12 cellular contexts compared by ENCODE assay signal in genomic region chr7:39504963-39505362, GRCh38.
DNase-seq lines count a peak whose midpoint lies in the region; ATAC-seq and TF ChIP-seq lines count a peak whose summit lies in the region.
"Had no signal": no experiment of that assay in that cellular context is flagged by ENCODE, and none has a peak within 500 bp of the region (broad histone marks: within the 10 kb centered on the region; RNA-seq: fewer than 3 reads in every experiment).

No MANE protein-coding gene starts in this region.

- H3K4me1 ChIP-seq in adrenal gland (replicated peaks in 1 of 2), result no peaks in the 10 kb centered on the region

- no peak for ATAC-seq in HG03442 (IDR thresholded peaks at IDR 0.05; ENCODE audit: unreplicated experiment)
- ATAC-seq in GM21619 (IDR thresholded peaks at IDR 0.05; ENCODE audit: unreplicated experiment), result no peak

- intact Hi-C loops in adrenal gland (cut with DNase I), result no loop called here

- 22 to 48% (median 45%) methylated on average over 3 of the region's 3 CpGs for WGBS in adrenal gland, 4 donors

- no peak overlapping the region for H3K4me3 ChIP-seq in adrenal gland
- H3K4me3 ChIP-seq: SK-N-MC had no signal

- H3K9me3 ChIP-seq in adrenal gland (replicated peaks in 1 of 3), result no peaks in the 10 kb centered on the region

- H3K36me3 ChIP-seq in adrenal gland (replicated peaks in 1 of 2), result no peaks in the 10 kb centered on the region

- no peak overlapping the region for H3K27ac ChIP-seq in adrenal gland
- H3K27ac ChIP-seq: SK-N-MC had no signal

- TF ChIP-seq CTCF in adrenal gland (IDR thresholded peaks at IDR 0.05), result no peak

- TF ChIP-seq POLR2A in adrenal gland (IDR thresholded peaks at IDR 0.05), result no peak

- DNase-seq in NCI-H2029 (lab: John Stamatoyannopoulos, UW), result peak; percentile 8
- DNase-seq in NCI-H2029 treated with DMSO at 0.1 percent for 48 hours (lab: John Stamatoyannopoulos, UW), result no peak
- DNase-seq in HS-27A (ENCODE audit: low read depth), result peak; percentile 70
- peak; percentile 65 to 85 (median 78) for DNase-seq in adrenal gland
- DNase-seq in kidney glomerular epithelial cell (lab: John Stamatoyannopoulos, UW), result peak; percentile 85
- no peak for DNase-seq in NCI-H1417 (lab: John Stamatoyannopoulos, UW)
- DNase-seq: 8988T, H7, NCI-H187 treated with DMSO at 0.1 percent for 48 hours had no signal

- no peaks in the 10 kb centered on the region for H3K27me3 ChIP-seq in adrenal gland

Comparison
In these comparisons a context has a peak if more than half of its experiments do, and no peak if none do; other contexts are left out.
1. DNase-seq: peak in NCI-H2029 (single experiment), HS-27A (single experiment), adrenal gland (7 of 7) and kidney glomerular epithelial cell (single experiment); none in NCI-H2029 treated with DMSO at 0.1 percent for 48 hours (single experiment) and NCI-H1417 (0 of 3).